ENCODE assay signal across 1 cellular context in the genomic region with DNA sequence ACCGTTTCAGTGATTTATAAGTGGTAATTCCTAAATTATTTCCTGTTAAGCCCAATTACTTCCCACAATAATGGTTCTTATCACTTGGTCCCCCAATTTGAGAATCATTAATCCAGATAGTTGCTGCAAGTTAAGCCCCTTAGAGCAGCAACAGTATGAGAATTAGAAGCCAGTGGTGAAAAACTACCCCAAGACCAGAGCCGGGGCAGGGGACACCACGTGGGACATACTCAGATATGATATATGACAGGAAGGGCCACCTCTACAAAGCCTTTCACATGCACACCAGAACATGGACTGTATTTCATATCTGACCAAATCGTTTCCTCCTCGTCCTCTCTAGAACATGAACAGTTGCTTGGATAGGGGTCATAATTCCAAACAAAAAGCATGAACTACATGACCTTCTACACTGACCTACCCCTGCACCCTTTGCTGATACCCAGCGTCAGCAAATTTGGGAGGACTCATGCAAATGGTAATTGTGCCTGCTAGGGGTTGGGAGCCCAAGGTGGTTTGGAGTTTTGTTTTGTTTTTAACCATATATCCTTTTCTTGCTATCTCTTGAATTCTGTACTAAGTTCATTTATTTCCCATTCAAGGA.
TF ChIP-seq lines count a peak whose summit lies in the region.

No MANE protein-coding gene starts in this region.

TF ChIP-seq in WTC11, 78 proteins besides CTCF, POLR2A, EP300 and RAD21 (continued from another document):
- no peak for TF ChIP-seq IRF1 (CRISPR knock-in tag; IDR thresholded peaks at IDR 0.05)
- no peak for TF ChIP-seq ZBTB21 (CRISPR knock-in tag; IDR thresholded peaks at IDR 0.05; ENCODE audit: borderline replicate concordance)
- no peak for TF ChIP-seq RORB (CRISPR knock-in tag; IDR thresholded peaks at IDR 0.05)
- TF ChIP-seq JUN (CRISPR knock-in tag; IDR thresholded peaks at IDR 0.05): no peak
- TF ChIP-seq, protein P1, sequence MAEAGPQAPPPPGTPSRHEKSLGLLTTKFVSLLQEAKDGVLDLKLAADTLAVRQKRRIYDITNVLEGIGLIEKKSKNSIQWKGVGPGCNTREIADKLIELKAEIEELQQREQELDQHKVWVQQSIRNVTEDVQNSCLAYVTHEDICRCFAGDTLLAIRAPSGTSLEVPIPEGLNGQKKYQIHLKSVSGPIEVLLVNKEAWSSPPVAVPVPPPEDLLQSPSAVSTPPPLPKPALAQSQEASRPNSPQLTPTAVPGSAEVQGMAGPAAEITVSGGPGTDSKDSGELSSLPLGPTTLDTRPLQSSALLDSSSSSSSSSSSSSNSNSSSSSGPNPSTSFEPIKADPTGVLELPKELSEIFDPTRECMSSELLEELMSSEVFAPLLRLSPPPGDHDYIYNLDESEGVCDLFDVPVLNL (CRISPR knock-in tag; IDR thresholded peaks at IDR 0.05; ENCODE audit: borderline replicate concordance, low read depth): no peak
- no peak for TF ChIP-seq ZNF512 (CRISPR knock-in tag; IDR thresholded peaks at IDR 0.05; ENCODE audit: borderline replicate concordance)
- TF ChIP-seq, protein P2, sequence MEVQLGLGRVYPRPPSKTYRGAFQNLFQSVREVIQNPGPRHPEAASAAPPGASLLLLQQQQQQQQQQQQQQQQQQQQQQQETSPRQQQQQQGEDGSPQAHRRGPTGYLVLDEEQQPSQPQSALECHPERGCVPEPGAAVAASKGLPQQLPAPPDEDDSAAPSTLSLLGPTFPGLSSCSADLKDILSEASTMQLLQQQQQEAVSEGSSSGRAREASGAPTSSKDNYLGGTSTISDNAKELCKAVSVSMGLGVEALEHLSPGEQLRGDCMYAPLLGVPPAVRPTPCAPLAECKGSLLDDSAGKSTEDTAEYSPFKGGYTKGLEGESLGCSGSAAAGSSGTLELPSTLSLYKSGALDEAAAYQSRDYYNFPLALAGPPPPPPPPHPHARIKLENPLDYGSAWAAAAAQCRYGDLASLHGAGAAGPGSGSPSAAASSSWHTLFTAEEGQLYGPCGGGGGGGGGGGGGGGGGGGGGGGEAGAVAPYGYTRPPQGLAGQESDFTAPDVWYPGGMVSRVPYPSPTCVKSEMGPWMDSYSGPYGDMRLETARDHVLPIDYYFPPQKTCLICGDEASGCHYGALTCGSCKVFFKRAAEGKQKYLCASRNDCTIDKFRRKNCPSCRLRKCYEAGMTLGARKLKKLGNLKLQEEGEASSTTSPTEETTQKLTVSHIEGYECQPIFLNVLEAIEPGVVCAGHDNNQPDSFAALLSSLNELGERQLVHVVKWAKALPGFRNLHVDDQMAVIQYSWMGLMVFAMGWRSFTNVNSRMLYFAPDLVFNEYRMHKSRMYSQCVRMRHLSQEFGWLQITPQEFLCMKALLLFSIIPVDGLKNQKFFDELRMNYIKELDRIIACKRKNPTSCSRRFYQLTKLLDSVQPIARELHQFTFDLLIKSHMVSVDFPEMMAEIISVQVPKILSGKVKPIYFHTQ (CRISPR knock-in tag; IDR thresholded peaks at IDR 0.05): no peak
